ENCODE assay signal across 9 cellular contexts in genomic region chr15:40593588-40594428, GRCh38. TPM values are rescaled to one million over a fixed set of nuclear protein-coding genes. Genes with fewer than 3 reads are reported as not detected.
DNase-seq lines count a peak whose midpoint lies in the region; ATAC-seq, FAIRE-seq and TF ChIP-seq lines count a peak whose summit lies in the region.
"Had no signal": no experiment of that assay in that cellular context is flagged by ENCODE, and none has a peak within 500 bp of the region (broad histone marks: within the 10 kb centered on the region; RNA-seq: fewer than 3 reads in every experiment).

TSS of gene KNL1 (plus strand) at chr15:40594249. CDS start at chr15:40602932, 8,683 bp downstream.

- peak within 1 kb of the TSS; percentile 99 for H3K27ac Mint-ChIP-seq in chondrocyte (ENCODE audit: unreplicated experiment)

- DNase-seq in Ammon's horn (ENCODE audit: low spot score) = peak; percentile 97
- peak; percentile 65 for DNase-seq in GM19238 (ENCODE audit: insufficient read length, low spot score)
- peak; percentile 95 to 97 for DNase-seq in NCI-H524 (lab: John Stamatoyannopoulos, UW)
- peak; percentile 86 for DNase-seq in activated CD4-positive, alpha-beta T cell treated with anti-CD3 and anti-CD28 coated beads for 24 hours (ENCODE audit: low read depth in 2 of 2)
- DNase-seq in chondrocyte (ENCODE audit: low spot score) = peak; percentile 95
- DNase-seq in kidney = peak; percentile 95
- DNase-seq in stimulated activated CD4-positive, alpha-beta T cell treated with anti-CD3 and anti-CD28 coated beads, Interleukin-15, amount 100 ng/mL, for 1 hour (ENCODE audit: low read depth in 1 of 2, low spot score in 1 of 2) = peak; percentile 71 to 73

- no peaks in the 10 kb centered on the region for H3K4me1 ChIP-seq in kidney (ENCODE audit: control insufficient read depth in 1 of 2, insufficient read depth in 1 of 2, low read depth in 1 of 2, low read length in 2 of 2)

- peak within 1 kb of the TSS; percentile 83 for H3K4me3 Mint-ChIP-seq in chondrocyte (ENCODE audit: unreplicated experiment)

- intact Hi-C loops in kidney (cut with DNase I) = no loop called here

- no peaks in the 10 kb centered on the region for H3K36me3 ChIP-seq in kidney (ENCODE audit: control insufficient read depth in 1 of 2, insufficient read depth in 2 of 2, low read length in 2 of 2)

- no peaks in the 10 kb centered on the region for H3K9me3 ChIP-seq in kidney (ENCODE audit: control insufficient read depth in 1 of 2, low read length in 2 of 2)

- H3K27ac ChIP-seq in kidney (ENCODE audit: low read depth in 2 of 2, low read length in 2 of 2) = peak within 1 kb of the TSS; percentile 93 to 99

- H3K4me3 ChIP-seq in kidney (ENCODE audit: low read length in 2 of 2) = peak within 1 kb of the TSS; percentile 77 to 98

- H3K9ac ChIP-seq in kidney (ENCODE audit: low read length in 2 of 2) = peak within 1 kb of the TSS; percentile 70 to 90

- H3K36me3 Mint-ChIP-seq in chondrocyte (ENCODE audit: low read depth) = no peaks in the 10 kb centered on the region

- TF ChIP-seq CTCF in chondrocyte (IDR thresholded peaks at IDR 0.05) = no peak
- TF ChIP-seq CTCF in kidney (IDR thresholded peaks at IDR 0.05; ENCODE audit: borderline replicate concordance, extremely low read depth, insufficient read depth) = no peak

- peaks cover 2% of the 10 kb centered on the region for H3K27me3 Mint-ChIP-seq in chondrocyte (ENCODE audit: low read depth)

- peak; percentile 81 for FAIRE-seq in kidney (lab: Jason Lieb, UNC)
- FAIRE-seq: colon had no signal

- H3K4me1 Mint-ChIP-seq in chondrocyte (ENCODE audit: low read depth) = peaks cover 14% of the 10 kb centered on the region

- peak; percentile 70 for ATAC-seq in HG03442 (IDR thresholded peaks at IDR 0.05; ENCODE audit: unreplicated experiment)

- no peaks in the 10 kb centered on the region for H3K9me3 Mint-ChIP-seq in chondrocyte (ENCODE audit: low read depth)

RNA-seq across cellular contexts. Expression of gene KNL1, which starts in this region (rescaled TPM):
- total RNA-seq in chondrocyte (4.7 to 6.0 TPM (median 5.5 TPM) in 3 replicates), kidney (1.1 TPM)
- 2.5 TPM for polyA plus RNA-seq in kidney (ENCODE audit: insufficient read depth, low read depth, low replicate concordance)

Comparison
In these comparisons a context has a peak if more than half of its experiments do, and no peak if none do; other contexts are left out.
1. Peak in every context shown above with its lines: DNase-seq, ATAC-seq, H3K4me3 ChIP-seq and H3K27ac ChIP-seq.